4 cellular contexts compared by ENCODE assay signal in the genomic region with DNA sequence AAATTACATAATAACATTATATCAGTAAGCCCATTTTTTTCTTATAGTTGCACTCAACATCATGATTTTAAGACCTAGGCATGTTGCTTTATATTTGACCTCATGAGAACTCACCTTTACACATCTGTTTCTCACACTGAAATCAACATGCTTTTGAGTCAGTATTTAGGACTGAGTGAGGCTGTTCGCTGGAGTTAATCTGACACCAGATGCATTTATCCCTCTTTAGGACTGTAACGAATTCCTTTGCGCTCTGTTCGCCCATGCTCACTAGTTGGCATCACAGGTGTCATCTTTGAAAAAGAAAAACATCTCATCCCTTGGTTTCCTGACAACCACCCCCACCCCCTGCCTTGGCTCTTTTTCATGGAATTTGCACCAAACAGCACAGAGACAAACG. TPM values are rescaled to one million over a fixed set of nuclear protein-coding genes. Genes with fewer than 3 reads are reported as not detected.
"Had no signal": no experiment of that assay in that cellular context is flagged by ENCODE, and none has a peak within 500 bp of the region (broad histone marks: within the 10 kb centered on the region; RNA-seq: fewer than 3 reads in every experiment).

No MANE protein-coding gene starts in this region.

RNA-seq across cellular contexts. Expression of a gene that starts 24.3 kb away (rescaled TPM):
- total RNA-seq: PC-9, Right ventricle myocardium inferior, Right ventricle myocardium superior, RPMI7951 had no signal
